In the genomic region with DNA sequence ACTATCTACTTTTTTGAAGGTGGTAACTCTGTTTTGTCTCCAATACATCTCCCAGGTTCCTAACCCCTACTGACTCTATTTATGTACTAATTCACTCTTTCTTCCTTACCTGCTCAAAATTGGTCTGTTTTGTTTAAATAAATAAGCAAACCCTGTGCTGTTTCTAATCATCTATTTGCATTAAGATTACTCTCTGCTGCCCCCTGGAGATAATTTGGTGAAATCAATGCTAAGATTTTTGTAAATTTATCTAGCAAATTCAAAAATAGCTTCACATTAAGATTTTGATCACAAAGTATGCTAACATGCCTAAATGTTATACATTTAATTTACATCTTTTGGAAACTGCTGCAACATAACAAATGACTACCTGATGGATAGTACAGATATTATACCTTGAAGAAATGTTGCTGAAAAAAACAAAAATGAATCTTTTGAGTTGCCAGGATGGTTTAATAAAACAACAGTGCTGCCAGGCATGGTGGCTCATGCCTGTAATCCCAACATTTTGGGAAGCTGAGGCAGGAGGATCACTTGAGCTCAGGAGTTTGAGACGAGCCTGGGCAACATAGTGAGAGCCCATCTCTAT, we compare ENCODE assay signal across 9 cellular contexts. TPM values are rescaled to one million over a fixed set of nuclear protein-coding genes. Genes with fewer than 3 reads are reported as not detected.
DNase-seq lines count a peak whose midpoint lies in the region; ATAC-seq and TF ChIP-seq lines count a peak whose summit lies in the region.
"Had no signal": no experiment of that assay in that cellular context is flagged by ENCODE, and none has a peak within 500 bp of the region (broad histone marks: within the 10 kb centered on the region; RNA-seq: fewer than 3 reads in every experiment).

No MANE protein-coding gene starts in this region.

- no peaks in the 10 kb centered on the region for H3K9me3 ChIP-seq in breast epithelium

- no peaks in the 10 kb centered on the region for H3K36me3 Mint-ChIP-seq in activated T-cell treated with anti-CD3 and anti-CD28 coated beads, Interleukin-2, amount 50 U/mL, for 72 hours (ENCODE audit: insufficient read depth in 2 of 2)
- H3K36me3 Mint-ChIP-seq: activated naive CD8-positive, alpha-beta T cell treated with anti-CD3 and anti-CD28 coated beads, Interleukin-2, amount 10 ng/mL, durations not matched to agents 7 days and 5 days had no signal

- no peak overlapping the region for H3K4me3 ChIP-seq in breast epithelium

- H3K27me3 ChIP-seq in breast epithelium: no peaks in the 10 kb centered on the region

- no peaks in the 10 kb centered on the region for H3K36me3 ChIP-seq in breast epithelium

- peak overlapping the region; percentile 58 for H3K27ac Mint-ChIP-seq in activated T-cell treated with anti-CD3 and anti-CD28 coated beads, Interleukin-2, amount 50 U/mL, for 72 hours
- H3K27ac Mint-ChIP-seq: activated naive CD8-positive, alpha-beta T cell treated with anti-CD3 and anti-CD28 coated beads, Interleukin-2, amount 10 ng/mL, durations not matched to agents 7 days and 5 days had no signal

- peak overlapping the region in 1 of 2 donors; percentile 44 for H3K4me3 Mint-ChIP-seq in activated T-cell treated with anti-CD3 and anti-CD28 coated beads, Interleukin-2, amount 50 U/mL, for 72 hours
- H3K4me3 Mint-ChIP-seq: activated naive CD8-positive, alpha-beta T cell treated with anti-CD3 and anti-CD28 coated beads, Interleukin-2, amount 10 ng/mL, durations not matched to agents 7 days and 5 days had no signal

- no peaks in the 10 kb centered on the region for H3K9me3 Mint-ChIP-seq in activated T-cell treated with anti-CD3 and anti-CD28 coated beads, Interleukin-2, amount 50 U/mL, for 72 hours
- H3K9me3 Mint-ChIP-seq: activated naive CD8-positive, alpha-beta T cell treated with anti-CD3 and anti-CD28 coated beads, Interleukin-2, amount 10 ng/mL, durations not matched to agents 7 days and 5 days had no signal

- H3K27me3 Mint-ChIP-seq in activated T-cell treated with anti-CD3 and anti-CD28 coated beads, Interleukin-2, amount 50 U/mL, for 72 hours (ENCODE audit: low read depth): no peaks in the 10 kb centered on the region
- H3K27me3 Mint-ChIP-seq: activated naive CD8-positive, alpha-beta T cell treated with anti-CD3 and anti-CD28 coated beads, Interleukin-2, amount 10 ng/mL, durations not matched to agents 7 days and 5 days had no signal

- intact Hi-C loops in breast epithelium (cut with DNase I; ENCODE audit: low total_unique reads): no loop called here

- H3K4me1 Mint-ChIP-seq in activated T-cell treated with anti-CD3 and anti-CD28 coated beads, Interleukin-2, amount 50 U/mL, for 72 hours (ENCODE audit: low read depth): peaks cover 69% of the 10 kb centered on the region

- ATAC-seq in activated T-cell treated with anti-CD3 and anti-CD28 coated beads, Interleukin-2, amount 50 U/mL, for 72 hours (replicated peaks in 1 of 2): no peak

- no peaks in the 10 kb centered on the region for H3K4me1 ChIP-seq in breast epithelium

- DNase-seq in activated T-cell treated with anti-CD3 and anti-CD28 coated beads, Interleukin-2, amount 50 U/mL, for 72 hours: peak in 1 of 2 donors; percentile 25
- DNase-seq in activated T-cell treated with anti-CD3 and anti-CD28 coated beads, Interleukin-2, amount 50 U/mL, for 1 hour: no peak
- DNase-seq in NCI-H1436 treated with DMSO at 0.1 percent for 48 hours (lab: John Stamatoyannopoulos, UW): peak; percentile 36
- DNase-seq in breast epithelium (ENCODE audit: low spot score in 2 of 2): no peak
- peak; percentile 56 for DNase-seq in medulla oblongata (ENCODE audit: extremely low spot score)
- no peak for DNase-seq in activated naive CD4-positive, alpha-beta T cell treated with Interleukin-2 at 50 U/mL for 16 hours
- no peak for DNase-seq in stimulated activated CD4-positive, alpha-beta T cell treated with anti-CD3 and anti-CD28 coated beads, Interleukin-4, amount 100 ng/mL, for 4 hours
- DNase-seq in occipital lobe (lab: John Stamatoyannopoulos, UW): no peak
- DNase-seq: activated naive CD8-positive, alpha-beta T cell treated with anti-CD3 and anti-CD28 coated beads, Interleukin-2, amount 10 ng/mL, durations not matched to agents 7 days and 5 days had no signal

- peak; percentile 13 to 69 (median 43) for TF ChIP-seq CTCF in breast epithelium (IDR thresholded peaks at IDR 0.05)

- no peak overlapping the region for H3K27ac ChIP-seq in breast epithelium

- TF ChIP-seq POLR2A in breast epithelium (IDR thresholded peaks at IDR 0.05): no peak

RNA-seq across cellular contexts. Expression of a gene that starts 4.4 kb away (rescaled TPM):
- 1 to 10 TPM; 1.4 to 2.2 TPM for total RNA-seq in activated T-cell treated with anti-CD3 and anti-CD28 coated beads, Interleukin-2, amount 50 U/mL, for 72 hours
- total RNA-seq in breast epithelium (1 to 10 TPM in 2 of 3 donors, under 1 TPM in 1; 0.66 to 3.4 (median 1.3) TPM), occipital lobe (0.62 TPM)

RNA-seq across cellular contexts. Expression of a gene that starts 11.4 kb away (rescaled TPM):
- total RNA-seq in activated T-cell treated with anti-CD3 and anti-CD28 coated beads, Interleukin-2, amount 50 U/mL, for 72 hours: 10 to 100 TPM; 27.0 to 28.7 TPM
- total RNA-seq in breast epithelium: 10 to 100 TPM; 23.4 to 32.8 (median 24.2) TPM
- total RNA-seq in occipital lobe: 25.3 TPM

Comparison
In these comparisons a context has a peak if more than half of its experiments do, and no peak if none do; other contexts are left out.
1. DNase-seq: peak in NCI-H1436 treated with DMSO at 0.1 percent for 48 hours (single experiment) and medulla oblongata (single experiment); none in activated T-cell treated with anti-CD3 and anti-CD28 coated beads, Interleukin-2, amount 50 U/mL, for 1 hour (single experiment), breast epithelium (0 of 2), activated naive CD4-positive, alpha-beta T cell treated with Interleukin-2 at 50 U/mL for 16 hours (single experiment), stimulated activated CD4-positive, alpha-beta T cell treated with anti-CD3 and anti-CD28 coated beads, Interleukin-4, amount 100 ng/mL, for 4 hours (0 of 2) and occipital lobe (single experiment).